ENCODE assay signal across 9 cellular contexts in genomic region chr6:33384581-33385020, GRCh38. TPM values are rescaled to one million over a fixed set of nuclear protein-coding genes. Genes with fewer than 3 reads are reported as not detected.
DNase-seq lines count a peak whose midpoint lies in the region; ATAC-seq and TF ChIP-seq lines count a peak whose summit lies in the region.
"Had no signal": no experiment of that assay in that cellular context is flagged by ENCODE, and none has a peak within 500 bp of the region (broad histone marks: within the 10 kb centered on the region; RNA-seq: fewer than 3 reads in every experiment).

No MANE protein-coding gene starts in this region.

- peak; percentile 73 for ATAC-seq in sciatic nerve
- ATAC-seq in HG02852 (IDR thresholded peaks at IDR 0.05; ENCODE audit: unreplicated experiment), result no peak
- no peak for ATAC-seq in HG02571 (IDR thresholded peaks at IDR 0.05; ENCODE audit: unreplicated experiment)

- no peaks in the 10 kb centered on the region for H3K36me3 ChIP-seq in SJCRH30

- H3K27ac ChIP-seq in SJCRH30, result no peak overlapping the region

- no peak overlapping the region for H3K4me3 ChIP-seq in fibroblast of villous mesenchyme (ENCODE audit: low read depth, low read length)
- H3K4me3 ChIP-seq in SJCRH30, result no peak overlapping the region

- H3K9me3 ChIP-seq in SJCRH30 (replicated peaks), result no peaks in the 10 kb centered on the region

- intact Hi-C loops in sciatic nerve (cut with DNase I), result no loop called here

- DNase-seq in GM04504 (ENCODE audit: low read depth), result peak; percentile 56
- DNase-seq in RPMI7951 (ENCODE audit: low read depth), result peak; percentile 71
- peak; percentile 78 for DNase-seq in fibroblast of villous mesenchyme (ENCODE audit: low read depth)
- DNase-seq in sciatic nerve (ENCODE audit: low spot score), result no peak
- DNase-seq in SJCRH30, result no peak
- DNase-seq in NCI-H524 treated with DMSO at 0.1 percent for 48 hours (lab: John Stamatoyannopoulos, UW), result no peak
- DNase-seq: NCI-H1694 treated with DMSO at 0.1 percent for 48 hours had no signal

- no peaks in the 10 kb centered on the region for H3K4me1 ChIP-seq in SJCRH30

- peak; percentile 63 for TF ChIP-seq CTCF in fibroblast of villous mesenchyme (IDR thresholded peaks at IDR 0.05; ENCODE audit: insufficient read depth, low read depth, low read length)

- H3K27me3 ChIP-seq in SJCRH30, result no peaks in the 10 kb centered on the region; the same call in 1 of the 2 replicates

RNA-seq across cellular contexts. Expression of gene KIFC1, which starts 7.0 kb away (rescaled TPM):
- total RNA-seq in RPMI7951 (2014; rRNA removed; shearing (Covaris generic)), result 125 and 128 TPM in 2 replicates
- total RNA-seq in fibroblast of villous mesenchyme (20.0 and 34.5 TPM in 2 replicates), sciatic nerve (1.5 TPM)
- total RNA-seq in SJCRH30 (2014; rRNA removed; shearing (Covaris generic)), result 80.5 and 84.5 TPM in 2 replicates

RNA-seq across cellular contexts. Expression of gene PHF1, which starts 26.2 kb away (rescaled TPM):
- 23.2 and 23.5 TPM in 2 replicates for total RNA-seq in RPMI7951 (2014; rRNA removed; shearing (Covaris generic))
- total RNA-seq in fibroblast of villous mesenchyme (21.6 and 30.2 TPM in 2 replicates), sciatic nerve (107 TPM)
- total RNA-seq in SJCRH30 (2014; rRNA removed; shearing (Covaris generic)), result 21.8 and 25.5 TPM in 2 replicates

RNA-seq across cellular contexts. Expression of gene CUTA, which starts 33.3 kb away (rescaled TPM):
- 250 and 282 TPM in 2 replicates for total RNA-seq in RPMI7951 (2014; rRNA removed; shearing (Covaris generic))
- total RNA-seq in fibroblast of villous mesenchyme (155 and 201 TPM in 2 replicates), sciatic nerve (107 TPM)
- total RNA-seq in SJCRH30 (2014; rRNA removed; shearing (Covaris generic)), result 181 and 210 TPM in 2 replicates

RNA-seq across cellular contexts. Expression of gene SYNGAP1, which starts 35.3 kb away (rescaled TPM):
- 1.4 and 2.4 TPM in 2 replicates for total RNA-seq in RPMI7951 (2014; rRNA removed; shearing (Covaris generic))
- total RNA-seq in fibroblast of villous mesenchyme (6.4 and 7.8 TPM in 2 replicates), sciatic nerve (30.2 TPM)
- total RNA-seq in SJCRH30 (2014; rRNA removed; shearing (Covaris generic)), result 1.8 and 2.5 TPM in 2 replicates

Comparison
In these comparisons a context has a peak if more than half of its experiments do, and no peak if none do; other contexts are left out.
1. DNase-seq: peak in GM04504 (single experiment), RPMI7951 (single experiment) and fibroblast of villous mesenchyme (single experiment); none in sciatic nerve (single experiment), SJCRH30 (0 of 2) and NCI-H524 treated with DMSO at 0.1 percent for 48 hours (single experiment).